ENCODE assay signal across 8 cellular contexts in the genomic region with DNA sequence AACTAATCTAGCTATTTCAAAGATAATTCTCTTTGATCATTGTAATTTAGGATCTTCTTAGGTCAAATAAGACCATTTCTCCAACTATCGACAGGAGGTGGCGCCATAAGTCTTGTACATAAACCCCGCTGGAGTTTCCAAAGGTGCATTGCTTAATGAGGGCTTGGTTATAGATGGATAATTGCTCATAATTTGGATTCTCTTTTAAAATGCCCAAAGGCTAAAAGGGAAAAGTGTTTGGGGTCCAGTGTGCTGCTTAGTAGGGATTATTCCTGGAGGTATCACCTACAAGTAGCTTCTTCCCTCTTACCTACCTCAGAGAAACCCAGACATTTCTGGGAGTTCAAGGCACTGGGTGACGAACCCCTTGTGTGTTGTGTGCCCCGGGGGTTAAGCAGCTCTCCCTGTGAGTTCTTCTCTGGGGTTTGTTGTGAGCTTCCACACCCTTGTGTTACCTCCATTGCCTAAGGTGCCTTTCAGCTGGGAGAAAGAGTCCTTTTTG.
DNase-seq lines count a peak whose midpoint lies in the region; ATAC-seq and TF ChIP-seq lines count a peak whose summit lies in the region.

No MANE protein-coding gene starts in this region.

- H3K27me3 ChIP-seq in layer of hippocampus (ENCODE audit: control insufficient read depth, insufficient read depth, low read length) = no peaks in the 10 kb centered on the region

- ATAC-seq in GM18861 (IDR thresholded peaks at IDR 0.05; ENCODE audit: unreplicated experiment) (peak; percentile 44), HG03159 (IDR thresholded peaks at IDR 0.05; ENCODE audit: unreplicated experiment) (peak; percentile 51)

- H3K4me3 ChIP-seq in AG04449 (ENCODE audit: low read depth, low read length) = peak overlapping the region; percentile 57

- DNase-seq in AG04449 (ENCODE audit: low read depth, low spot score) = peak; percentile 67
- DNase-seq in NCI-H226 = peak; percentile 43
- DNase-seq in activated CD4-positive, CD25-positive, alpha-beta regulatory T cell treated with anti-CD3 and anti-CD28 coated beads, Interleukin-2, amount 50 U/mL, for 16 hours (ENCODE audit: low read depth, low spot score) = peak; percentile 66
- DNase-seq in cerebellar cortex (ENCODE audit: low spot score) = peak; percentile 94
- peak; percentile 75 to 83 for DNase-seq in stimulated activated CD4-positive, alpha-beta T cell treated with anti-CD3 and anti-CD28 coated beads, Interleukin-2, amount 100 ng/mL, for 24 hours

- peak; percentile 56 for TF ChIP-seq CTCF in AG04449 (IDR thresholded peaks at IDR 0.05; ENCODE audit: insufficient read depth, low read length, missing control alignments)

- POLR2A ChIA-PET in AG04449 (lab: Yijun Ruan, JAX) = interaction anchor here (0.9 kb wide), 1 partner anchor 671 kb away, joined by 3 read pairs; no protein-coding TSS in a partner anchor

- CTCF ChIA-PET in AG04449 (lab: Yijun Ruan, JAX) = interaction anchor here (0.6 to 4.5 kb wide), 67 partner anchors 8 to 1890 kb away, joined by 3 to 85 read pairs (median 4); no protein-coding TSS in a partner anchor

- H3K27ac ChIP-seq in layer of hippocampus (ENCODE audit: low read depth, low read length) = peak overlapping the region; percentile 74

Comparison
In these comparisons a context has a peak if more than half of its experiments do, and no peak if none do; other contexts are left out.
1. Peak in every context shown above with its lines: DNase-seq, ATAC-seq, H3K4me3 ChIP-seq and H3K27ac ChIP-seq.
2. DNase-seq: peak in every context shown above with its lines; median percentile 94 in cerebellar cortex; 79 in stimulated activated CD4-positive, alpha-beta T cell treated with anti-CD3 and anti-CD28 coated beads, Interleukin-2, amount 100 ng/mL, for 24 hours; 67 in AG04449; 66 in activated CD4-positive, CD25-positive, alpha-beta regulatory T cell treated with anti-CD3 and anti-CD28 coated beads, Interleukin-2, amount 50 U/mL, for 16 hours; 43 in NCI-H226.